8 cellular contexts compared by ENCODE assay signal in the genomic region with DNA sequence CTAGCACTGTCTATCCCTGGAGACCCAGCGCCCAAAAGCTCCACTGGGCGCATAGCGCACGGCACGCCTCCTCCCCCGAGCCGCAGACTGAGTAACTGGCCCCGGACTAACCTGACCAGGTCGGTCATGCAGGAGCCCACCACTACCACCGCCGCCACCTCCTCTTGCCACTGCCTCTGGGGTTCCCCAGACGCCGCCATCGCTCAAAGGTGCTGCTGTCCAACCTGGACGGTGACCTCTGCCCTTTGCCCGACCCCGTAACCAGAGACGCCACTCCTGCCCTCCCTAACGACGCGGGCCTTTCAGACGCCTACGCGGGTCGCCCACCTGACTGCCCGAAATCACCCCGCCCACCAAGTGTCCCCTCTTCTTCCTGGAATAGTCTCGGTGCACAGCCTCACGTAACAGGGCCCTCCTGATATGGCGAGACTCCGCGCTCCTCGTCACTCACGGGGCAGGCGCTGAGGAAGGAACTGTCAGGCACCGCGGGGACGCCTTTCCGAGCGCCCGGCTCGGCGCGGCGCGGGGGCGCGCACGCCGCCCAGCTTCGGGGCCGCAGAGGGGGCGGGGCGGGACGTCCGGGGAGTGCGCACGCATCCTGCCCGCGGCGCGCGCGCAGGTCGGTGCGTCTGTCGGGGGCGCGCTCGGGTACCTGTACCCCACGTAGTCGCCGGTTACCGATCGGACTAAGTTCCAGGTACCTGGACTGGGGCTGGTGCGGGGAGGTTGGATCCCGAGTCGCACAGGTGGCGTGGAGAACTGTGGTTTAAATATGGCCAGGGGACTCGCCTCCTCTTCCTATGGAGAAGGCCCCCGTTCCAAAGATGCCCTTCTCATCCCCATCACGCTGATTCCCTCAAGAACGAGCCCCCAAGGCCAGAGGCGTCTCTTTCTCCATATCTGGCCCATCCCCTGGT. TPM values are rescaled to one million over a fixed set of nuclear protein-coding genes. Genes with fewer than 3 reads are reported as not detected.
A peak's percentile ranks its signal among the peaks of the same experiment; 100 is the strongest.
DNase-seq lines count a peak whose midpoint lies in the region; ATAC-seq and TF ChIP-seq lines count a peak whose summit lies in the region.

Gene BABAM2 (plus strand): TSS at position 584 of the 917 bp plus-strand sequence. CDS start 3,828 bp downstream, outside the sequence.
Gene RBKS (minus strand): TSS at position 242 of the 917 bp plus-strand sequence. CDS start 42 bp downstream, at position 200.

- TF ChIP-seq POLR2A in HCT116 (IDR thresholded peaks at IDR 0.05; ENCODE audit: borderline replicate concordance, extremely low read depth, insufficient read depth, insufficient read length), result no peak

- no peaks in the 10 kb centered on the region for H3K4me1 ChIP-seq in ES-I3 (ENCODE audit: insufficient read depth, low read length)
- peaks cover 6 to 27% of the 10 kb centered on the region in 2 experiments; a peak in 3 of 4 replicates for H3K4me1 ChIP-seq in HCT116 (ENCODE audit: control insufficient read depth in 1 of 2, insufficient read depth in 2 of 2, low read length in 2 of 2)
- 0 out of 2 replicates have a peak, but pooled peaks cover 5% of the 10 kb centered on the region for H3K4me1 ChIP-seq in MM.1S (ENCODE audit: low read length)
- peaks cover 12% of the 10 kb centered on the region for H3K4me1 ChIP-seq in foreskin keratinocyte
- H3K4me1 ChIP-seq in neuron (ENCODE audit: insufficient read depth, low read length), result peaks cover 7% of the 10 kb centered on the region
- peaks cover 0 to 25% (median 20%) of the 10 kb centered on the region in 5 donors for H3K4me1 ChIP-seq in subcutaneous abdominal adipose tissue (ENCODE audit: control insufficient read depth in 5 of 5, insufficient read depth in 5 of 5, low read length in 5 of 5)

- ATAC-seq in HCT116 (peak; percentile 89), foreskin keratinocyte (peak; percentile 85)

- TF ChIP-seq RAD21 in HCT116 (IDR thresholded peaks at IDR 0.05; ENCODE audit: low read depth), result peak; percentile 23; the same call in 1 of the 2 replicates

- intact Hi-C loops in HCT116 (cut with micrococcal nuclease), result loop anchor here (2.0 to 5.0 kb wide), 2 partner anchors 188 to 506 kb away; no protein-coding TSS in a partner anchor

- RAD21 ChIA-PET in HCT116 (lab: Charles Lee; ENCODE audit: low non-redundant PET in 1 of 2, low total read pairs in 2 of 2, uncharacterized antibody in 2 of 2, unreplicated experiment in 2 of 2), result no interaction called here

- H3K79me2 ChIP-seq in HCT116 (ENCODE audit: insufficient read depth, low read length) (peaks cover 29% of the 10 kb centered on the region; the same call in 1 of the 2 replicates), MM.1S (ENCODE audit: low read length) (no peaks in the 10 kb centered on the region)

- TF ChIP-seq CTCF in HCT116 (IDR thresholded peaks at IDR 0.05 in 2 of 3, conservative IDR thresholded peaks at IDR 0.05 in 1 of 3; ENCODE audit: borderline replicate concordance in 1 of 3, insufficient read depth in 1 of 3, low read depth in 2 of 3, low read length in 2 of 3) (no peak), MM.1S (IDR thresholded peaks at IDR 0.05; ENCODE audit: low read length) (no peak), foreskin keratinocyte (conservative IDR thresholded peaks at IDR 0.05) (no peak)

- no peaks in the 10 kb centered on the region for H3K36me3 ChIP-seq in ES-I3 (ENCODE audit: insufficient read depth, low read length)
- H3K36me3 ChIP-seq in HCT116 (ENCODE audit: control insufficient read depth in 1 of 2, insufficient read depth in 2 of 2, low read length in 2 of 2), result 0 out of 4 replicates have a peak, but pooled peaks cover 0 to 6% of the 10 kb centered on the region in 2 experiments
- no peaks in the 10 kb centered on the region for H3K36me3 ChIP-seq in MM.1S (replicated peaks; ENCODE audit: insufficient read depth, low read length)
- no peaks in the 10 kb centered on the region for H3K36me3 ChIP-seq in neuron (ENCODE audit: insufficient read depth, low read length)
- no peaks in the 10 kb centered on the region for H3K36me3 ChIP-seq in subcutaneous abdominal adipose tissue (ENCODE audit: control insufficient read depth in 5 of 5, insufficient read depth in 5 of 5, low read length in 5 of 5)

- H3K4me2 ChIP-seq in HCT116 (ENCODE audit: low read length) (peak within 1 kb of the TSS; percentile 93), MM.1S (ENCODE audit: low read depth, low read length) (peak within 1 kb of the TSS; percentile 95)

- DNase-seq in HCT116 (ENCODE audit: low read depth, low spot score), result peak; percentile 66
- peak; percentile 90 for DNase-seq in MM.1S
- peak; percentile 52 for DNase-seq in SIG-M5 (lab: John Stamatoyannopoulos, UW)
- peak; percentile 87 for DNase-seq in activated gamma-delta T cell treated with anti-CD3 and anti-CD28 coated beads, Interleukin-2, amount 50 U/mL, for 16 hours (ENCODE audit: low read depth)
- peak; percentile 58 to 72 for DNase-seq in foreskin keratinocyte

- peak within 1 kb of the TSS; percentile 79 for H3K9ac ChIP-seq in ES-I3 (ENCODE audit: low read depth, low read length)
- peak within 1 kb of the TSS; percentile 83 for H3K9ac ChIP-seq in HCT116 (ENCODE audit: low read length)
- peak within 1 kb of the TSS; percentile 98 for H3K9ac ChIP-seq in MM.1S (ENCODE audit: low read length)
- peak within 1 kb of the TSS; percentile 87 to 98 (median 96) for H3K9ac ChIP-seq in subcutaneous abdominal adipose tissue (ENCODE audit: low read length in 5 of 5)

- H3K4me3 ChIP-seq in HCT116 (replicated peaks in 1 of 2; ENCODE audit: low read depth in 1 of 2, low read length in 2 of 2) (peak within 1 kb of the TSS; percentile 66 to 78), MM.1S (ENCODE audit: low read length) (peak within 1 kb of the TSS; percentile 93), neuron (ENCODE audit: low read length) (peak within 1 kb of the TSS; percentile 58), subcutaneous abdominal adipose tissue (ENCODE audit: low read depth in 1 of 5, low read length in 5 of 5) (peak within 1 kb of the TSS; percentile 92 to 99 (median 96))

- BruUV-seq in HCT116 (replicated peaks; lab: Mats Ljungman, UMichigan), result TSS peak; percentile 66

- H3K27me3 ChIP-seq in HCT116 (ENCODE audit: insufficient read depth, low read length) (no peaks in the 10 kb centered on the region), MM.1S (replicated peaks; ENCODE audit: insufficient read depth, low read length) (no peaks in the 10 kb centered on the region), foreskin keratinocyte (no peaks in the 10 kb centered on the region), neuron (ENCODE audit: insufficient read depth, low read length) (no peaks in the 10 kb centered on the region), subcutaneous abdominal adipose tissue (ENCODE audit: control insufficient read depth in 5 of 5, insufficient read depth in 4 of 5, low read length in 5 of 5) (no peaks in the 10 kb centered on the region)

- POLR2A ChIA-PET in HCT116 (lab: Charles Lee), result interaction anchor here (0.8 kb wide), 1 partner anchor 385 kb away, joined by 3 read pairs; no protein-coding TSS in a partner anchor

- no peaks in the 10 kb centered on the region for H3K9me2 ChIP-seq in HCT116 (ENCODE audit: insufficient read depth)
- no peaks in the 10 kb centered on the region for H3K9me2 ChIP-seq in MM.1S (replicated peaks; ENCODE audit: insufficient read depth, low read length)

- H3F3A ChIP-seq in MM.1S (ENCODE audit: insufficient read depth, low read length), result peaks cover 6% of the 10 kb centered on the region

- CTCF ChIA-PET in HCT116 (lab: Charles Lee), result no interaction called here

- H3K27ac ChIP-seq in HCT116 (ENCODE audit: low read depth, low read length) (peak within 1 kb of the TSS; percentile 98), MM.1S (ENCODE audit: low read length) (peak within 1 kb of the TSS; percentile 99), foreskin keratinocyte (peak within 1 kb of the TSS; percentile 98), subcutaneous abdominal adipose tissue (ENCODE audit: low read depth, low read length) (peak within 1 kb of the TSS; percentile 90)

- H3K9me3 ChIP-seq in ES-I3 (ENCODE audit: control insufficient read depth, insufficient read depth, low read length), result no peaks in the 10 kb centered on the region
- H3K9me3 ChIP-seq in HCT116 (ENCODE audit: control insufficient read depth in 1 of 2, insufficient read depth in 1 of 2, low read depth in 1 of 2, low read length in 2 of 2), result no peaks in the 10 kb centered on the region
- no peaks in the 10 kb centered on the region for H3K9me3 ChIP-seq in MM.1S (replicated peaks; ENCODE audit: insufficient read depth, low read length)
- no peaks in the 10 kb centered on the region for H3K9me3 ChIP-seq in neuron (ENCODE audit: low read length)
- H3K9me3 ChIP-seq in subcutaneous abdominal adipose tissue (ENCODE audit: control insufficient read depth in 5 of 5, low read length in 5 of 5), result no peaks in the 10 kb centered on the region

- H4K20me1 ChIP-seq in HCT116 (ENCODE audit: insufficient read depth) (no peaks in the 10 kb centered on the region), MM.1S (ENCODE audit: insufficient read depth, low read length) (no peaks in the 10 kb centered on the region)

- H2AFZ ChIP-seq in HCT116 (ENCODE audit: low read depth, low read length, poor library complexity, severe bottlenecking) (no peak within 1 kb of the TSS), MM.1S (ENCODE audit: low read length) (peak within 1 kb of the TSS; percentile 99), neuron (ENCODE audit: low read depth, low read length) (peak within 1 kb of the TSS; percentile 52)

TF ChIP-seq in HCT116, 20 proteins besides CTCF, POLR2A, EP300 and RAD21 (continues in another document):
- TF ChIP-seq YY1 (IDR thresholded peaks at IDR 0.05; ENCODE audit: extremely low read depth, insufficient replicate concordance, low read depth, low read length) (peak; percentile 21), JUND (IDR thresholded peaks at IDR 0.05) (no peak), SIN3A (IDR thresholded peaks at IDR 0.05; ENCODE audit: low read depth) (peak; percentile 91; the same call in 1 of the 2 replicates), SP1 (IDR thresholded peaks at IDR 0.05; ENCODE audit: low read depth) (peak; percentile 57; the same call in 1 of the 2 replicates), FOSL1 (IDR thresholded peaks at IDR 0.05; ENCODE audit: low read depth) (no peak), SRF (IDR thresholded peaks at IDR 0.05; ENCODE audit: low read depth) (no peak), EGR1 (IDR thresholded peaks at IDR 0.05; ENCODE audit: low read depth) (peak; percentile 99), ZNF274 (IDR thresholded peaks at IDR 0.05; ENCODE audit: low read depth, low read length) (no peak), ELF1 (IDR thresholded peaks at IDR 0.05; ENCODE audit: borderline replicate concordance, low read depth) (no peak)
- TF ChIP-seq, protein P1, sequence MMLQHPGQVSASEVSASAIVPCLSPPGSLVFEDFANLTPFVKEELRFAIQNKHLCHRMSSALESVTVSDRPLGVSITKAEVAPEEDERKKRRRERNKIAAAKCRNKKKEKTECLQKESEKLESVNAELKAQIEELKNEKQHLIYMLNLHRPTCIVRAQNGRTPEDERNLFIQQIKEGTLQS (IDR thresholded peaks at IDR 0.05), result no peak

RNA-seq across cellular contexts. Expression of gene BABAM2, which starts in this region (rescaled TPM):
- total RNA-seq in HCT116 (2021; ENCODE audit: unreplicated experiment) (23.8 TPM), foreskin keratinocyte (26.6 and 26.7 TPM in 2 replicates)
- polyA plus RNA-seq in HCT116 (2012), result 11.9 and 16.2 TPM in 2 replicates
- 22.6 and 26.9 TPM in 2 replicates for polyA plus RNA-seq in foreskin keratinocyte

RNA-seq across cellular contexts. Expression of gene RBKS, which starts in this region (rescaled TPM):
- total RNA-seq in HCT116 (2021; ENCODE audit: unreplicated experiment) (2.4 TPM), foreskin keratinocyte (0.99 and 1.1 TPM in 2 replicates)
- polyA plus RNA-seq in HCT116 (2012), result 1.7 and 2.4 TPM in 2 replicates
- polyA plus RNA-seq in foreskin keratinocyte, result 1.3 and 1.5 TPM in 2 replicates

Comparison
In these comparisons a context has a peak if more than half of its experiments do, and no peak if none do; other contexts are left out.
1. Peak in every context shown above with its lines: DNase-seq, ATAC-seq, H3K4me3 ChIP-seq and H3K27ac ChIP-seq.